Comparison of ENCODE assay signal across 26 cellular contexts in genomic region chr12:58378038-58378437, GRCh38.
"Had no signal": no experiment of that assay in that cellular context is flagged by ENCODE, and none has a peak within 500 bp of the region (broad histone marks: within the 10 kb centered on the region; RNA-seq: fewer than 3 reads in every experiment).

No MANE protein-coding gene starts in this region.

- H3K9me3 ChIP-seq: gastroesophageal sphincter, heart left ventricle, neutrophil, ovary, prostate gland, right atrium auricular region, transverse colon had no signal

- DNase-seq: activated CD4-positive, alpha-beta memory T cell treated with anti-CD3 and anti-CD28 coated beads, Interleukin-2, amount 10 ng/mL, durations not matched to agents 7 days and 5 days; activated CD4-positive, alpha-beta T cell treated with anti-CD3 and anti-CD28 coated beads, Interleukin-2, amount 10 ng/mL, durations not matched to agents 24 days and 14 days; activated effector memory CD4-positive, alpha-beta T cell treated with anti-CD3 and anti-CD28 coated beads, Interleukin-2, amount 50 U/mL, for 16 hours; activated naive CD4-positive, alpha-beta T cell treated with anti-CD3 and anti-CD28 coated beads, Interleukin-2, amount 10 ng/mL, durations not matched to agents 7 days and 5 days; activated T-cell treated with anti-CD3 and anti-CD28 coated beads, Interleukin-2, amount 50 U/mL, for 72 hours; anterior cingulate cortex; central memory CD4-positive, alpha-beta T cell; endodermal cell; heart left ventricle; islet precursor cell; left cardiac atrium; midbrain; ovary; stimulated activated CD4-positive, alpha-beta T cell treated with anti-CD3 and anti-CD28 coated beads, Interleukin-1b, Interleukin-23, amount 100 ng/mL, for 48 hours; T-cell; transverse colon had no signal

- H3K27me3 ChIP-seq: gastroesophageal sphincter, heart left ventricle, neutrophil, ovary, right atrium auricular region, transverse colon had no signal

- ATAC-seq: activated CD4-positive, CD25-positive, alpha-beta regulatory T cell treated with anti-CD3 and anti-CD28 coated beads, Interleukin-2, amount 50 U/mL, for 24 hours; activated T-cell treated with anti-CD3 and anti-CD28 coated beads, Interleukin-2, amount 50 U/mL, for 72 hours; gastroesophageal sphincter; heart left ventricle; left cardiac atrium; natural killer cell treated with Interleukin-12 subunit alpha and Interleukin-12 subunit beta and Interleukin-15 and Interleukin-18, amount 100 ng/mL, for 72 hours; stimulated activated memory B cell treated with anti-CD40 and anti-IgM and Interleukin-4, amounts not matched to agents 10 μg/mL and 1 μg/mL and 100 μg/mL, for 72 hours; T-cell had no signal

- H3K36me3 ChIP-seq: gastroesophageal sphincter, heart left ventricle, neutrophil, ovary, prostate gland, right atrium auricular region, transverse colon had no signal

- H3K4me3 ChIP-seq: coronary artery, gastroesophageal sphincter, heart left ventricle, ovary, prostate gland, right atrium auricular region, transverse colon had no signal

- H3K27ac ChIP-seq: coronary artery, epithelial cell of prostate, gastroesophageal sphincter, heart left ventricle, neutrophil, ovary, prostate gland, right atrium auricular region, transverse colon, VCaP had no signal

- H3K4me1 ChIP-seq: gastroesophageal sphincter, heart left ventricle, prostate gland, right atrium auricular region, transverse colon had no signal
